ENCODE assay signal across 1 cellular context in the genomic region with DNA sequence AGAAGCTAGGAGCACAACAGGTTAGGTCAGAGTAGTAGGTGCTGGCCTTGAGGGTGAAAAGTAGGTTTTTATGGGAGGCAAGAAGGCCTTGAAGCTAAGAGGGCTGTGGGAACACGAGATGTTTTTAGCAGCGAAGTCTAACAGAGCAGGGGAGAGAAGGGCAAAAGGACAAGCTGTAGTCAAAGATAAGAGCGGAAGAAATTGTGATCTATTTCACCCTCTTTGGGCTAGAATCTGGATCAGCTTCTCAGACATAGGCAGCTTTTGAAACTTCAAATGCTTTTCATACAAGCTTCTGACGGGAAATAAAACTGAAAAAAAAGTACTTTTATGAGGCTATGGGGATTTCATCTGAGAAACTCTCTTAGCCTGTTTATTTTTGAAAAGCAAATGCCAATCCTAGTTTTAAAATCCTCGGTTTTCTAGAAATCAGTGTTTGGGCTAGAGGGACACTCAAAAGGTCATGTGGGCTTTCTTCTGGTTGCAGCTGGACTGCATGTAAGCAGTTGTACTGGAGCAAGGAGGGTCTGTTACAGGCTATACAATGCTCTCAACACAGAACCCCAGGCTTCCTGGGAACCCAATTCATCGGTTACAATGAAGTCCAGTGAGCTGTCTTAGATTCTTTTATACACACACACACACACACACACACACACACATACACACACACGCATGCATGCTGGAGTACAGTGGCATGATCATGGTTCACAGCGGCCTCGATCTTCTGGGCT.
TF ChIP-seq lines count a peak whose summit lies in the region.

No MANE protein-coding gene starts in this region.

TF ChIP-seq in K562, 482 proteins besides CTCF, POLR2A, EP300 and RAD21 (continued from another document):
- TF ChIP-seq ZNF592 (IDR thresholded peaks at IDR 0.05): no peak
- no peak for TF ChIP-seq MCM5 (IDR thresholded peaks at IDR 0.05; ENCODE audit: low read depth)
- no peak for TF ChIP-seq CHD4 (IDR thresholded peaks at IDR 0.05; ENCODE audit: insufficient read depth, insufficient replicate concordance, low read depth, low read length, poor library complexity, severe bottlenecking)
- TF ChIP-seq GATAD2A (IDR thresholded peaks at IDR 0.05): no peak
- no peak for TF ChIP-seq NELFE (IDR thresholded peaks at IDR 0.05; ENCODE audit: insufficient read depth, insufficient read length)
- TF ChIP-seq KLF6 (CRISPR knock-in tag; IDR thresholded peaks at IDR 0.05; ENCODE audit: borderline replicate concordance): no peak
- no peak for TF ChIP-seq ZFPM2 (CRISPR knock-in tag; IDR thresholded peaks at IDR 0.05)
TF ChIP-seq in K562: peak in this region for 6.
